ENCODE assay signal across 2 cellular contexts in genomic region chr16:81518439-81518757, GRCh38.
TF ChIP-seq lines count a peak whose summit lies in the region.

No MANE protein-coding gene starts in this region.

TF ChIP-seq in IMR-90, 13 proteins besides CTCF, POLR2A, EP300 and RAD21:
- no peak for TF ChIP-seq MAZ (IDR thresholded peaks at IDR 0.05; ENCODE audit: borderline replicate concordance, low read depth, low read length)
- TF ChIP-seq, protein P1, sequence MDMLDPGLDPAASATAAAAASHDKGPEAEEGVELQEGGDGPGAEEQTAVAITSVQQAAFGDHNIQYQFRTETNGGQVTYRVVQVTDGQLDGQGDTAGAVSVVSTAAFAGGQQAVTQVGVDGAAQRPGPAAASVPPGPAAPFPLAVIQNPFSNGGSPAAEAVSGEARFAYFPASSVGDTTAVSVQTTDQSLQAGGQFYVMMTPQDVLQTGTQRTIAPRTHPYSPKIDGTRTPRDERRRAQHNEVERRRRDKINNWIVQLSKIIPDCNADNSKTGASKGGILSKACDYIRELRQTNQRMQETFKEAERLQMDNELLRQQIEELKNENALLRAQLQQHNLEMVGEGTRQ (IDR thresholded peaks at IDR 0.05; ENCODE audit: low read depth, low read length) = no peak
- TF ChIP-seq RCOR1 (IDR thresholded peaks at IDR 0.05; ENCODE audit: insufficient replicate concordance, low read length) = no peak
- TF ChIP-seq FOS (IDR thresholded peaks at IDR 0.05; ENCODE audit: low read depth, low read length) = no peak
- no peak for TF ChIP-seq CHD1 (IDR thresholded peaks at IDR 0.05; ENCODE audit: low read depth, low read length)
- TF ChIP-seq ELK1 (IDR thresholded peaks at IDR 0.05; ENCODE audit: borderline replicate concordance, low read depth, low read length) = no peak
TF ChIP-seq in IMR-90: peak in this region for 0.

TF ChIP-seq in endothelial cell of umbilical vein, 7 proteins besides CTCF, POLR2A, EP300 and RAD21:
- no peak for TF ChIP-seq EZH2 (IDR thresholded peaks at IDR 0.05; ENCODE audit: borderline replicate concordance, low read depth, low read length, severe bottlenecking)
- no peak for TF ChIP-seq FOS (IDR thresholded peaks at IDR 0.05; ENCODE audit: borderline replicate concordance, insufficient read depth, low read length)
- no peak for TF ChIP-seq MYC (IDR thresholded peaks at IDR 0.05; ENCODE audit: low read depth, low read length)
